24 cellular contexts compared by ENCODE assay signal in the genomic region with DNA sequence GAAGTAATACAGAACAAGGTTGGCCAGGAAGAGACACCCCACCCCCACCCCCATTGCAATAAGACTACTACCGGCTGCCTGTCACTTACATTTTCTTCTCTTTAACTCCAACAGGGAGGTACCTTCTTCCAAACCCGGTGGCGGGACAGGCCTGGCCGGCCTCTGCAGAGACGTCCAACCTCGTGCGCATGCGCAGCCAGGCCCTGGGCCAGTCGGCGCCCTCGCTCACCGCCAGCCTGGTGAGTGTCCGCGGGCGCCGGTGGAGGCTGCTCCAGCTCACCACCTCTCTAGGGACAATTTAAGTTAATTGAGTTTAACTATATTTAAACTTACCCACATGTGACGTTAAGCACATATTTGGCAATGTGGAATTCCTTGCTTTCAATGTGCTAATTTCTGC.
"Had no signal": no experiment of that assay in that cellular context is flagged by ENCODE, and none has a peak within 500 bp of the region (broad histone marks: within the 10 kb centered on the region; RNA-seq: fewer than 3 reads in every experiment).

No MANE protein-coding gene starts in this region.

- H3K9me3 ChIP-seq: heart right ventricle, left lung, ovary, stomach, suprapubic skin, transverse colon, upper lobe of right lung had no signal

- H3K36me3 ChIP-seq: left lung, ovary, stomach, suprapubic skin, transverse colon, upper lobe of right lung had no signal

- H2AFZ ChIP-seq: hepatocyte had no signal

- H3K27me3 ChIP-seq: heart right ventricle, hepatocyte, left lung, ovary, stomach, suprapubic skin, transverse colon, upper lobe of right lung had no signal

- H3K4me1 ChIP-seq: left lung, stomach, suprapubic skin, transverse colon, upper lobe of right lung had no signal

- H3K27ac ChIP-seq: heart right ventricle, hepatocyte, left lung, ovary, skin epidermis, stomach, suprapubic skin, transverse colon, upper lobe of right lung had no signal

- DNase-seq: heart right ventricle; islet precursor cell; mesendoderm; naive B cell; natural killer cell; nephron progenitor cell; ovary; retina; right cardiac atrium; stimulated activated CD4-positive, alpha-beta T cell treated with anti-CD3 and anti-CD28 coated beads, Interleukin-12 subunit alpha, Interleukin-12 subunit beta, amount 100 ng/mL, for 4 hours; stimulated activated CD4-positive, alpha-beta T cell treated with anti-CD3 and anti-CD28 coated beads, Interleukin-15, amount 100 ng/mL, for 24 hours; stimulated activated CD4-positive, alpha-beta T cell treated with anti-CD3 and anti-CD28 coated beads, Interleukin-2, amount 100 ng/mL, for 24 hours; stimulated activated CD4-positive, alpha-beta T cell treated with anti-CD3 and anti-CD28 coated beads, Interleukin-4, amount 100 ng/mL, for 1 hour; stimulated activated naive B cell treated with anti-CD40 and anti-IgM and Interleukin-4, amounts not matched to agents 10 μg/mL and 1 μg/mL and 100 μg/mL, for 72 hours; stimulated activated naive CD8-positive, alpha-beta T cell treated with anti-CD3 and anti-CD28 coated beads, Interleukin-15, Interleukin-2, amounts not matched to agents 100 U/mL and 50 U/mL, for 24 hours; stomach; transverse colon; upper lobe of right lung had no signal

- H3K4me3 ChIP-seq: heart right ventricle, hepatocyte, left lung, lung, ovary, skin epidermis, stomach, suprapubic skin, transverse colon, upper lobe of right lung had no signal

- H3K4me2 ChIP-seq: hepatocyte had no signal

- ATAC-seq: left lung; natural killer cell; sciatic nerve; stimulated activated naive B cell treated with anti-CD40 and anti-IgM and Interleukin-4, amounts not matched to agents 10 μg/mL and 1 μg/mL and 100 μg/mL, for 72 hours; stimulated activated naive CD8-positive, alpha-beta T cell treated with anti-CD3 and anti-CD28 coated beads, Interleukin-15, Interleukin-2, amounts not matched to agents 100 U/mL and 50 U/mL, for 24 hours; upper lobe of right lung had no signal

- H3K79me2 ChIP-seq: hepatocyte had no signal
